11 cellular contexts compared by ENCODE assay signal in the genomic region with DNA sequence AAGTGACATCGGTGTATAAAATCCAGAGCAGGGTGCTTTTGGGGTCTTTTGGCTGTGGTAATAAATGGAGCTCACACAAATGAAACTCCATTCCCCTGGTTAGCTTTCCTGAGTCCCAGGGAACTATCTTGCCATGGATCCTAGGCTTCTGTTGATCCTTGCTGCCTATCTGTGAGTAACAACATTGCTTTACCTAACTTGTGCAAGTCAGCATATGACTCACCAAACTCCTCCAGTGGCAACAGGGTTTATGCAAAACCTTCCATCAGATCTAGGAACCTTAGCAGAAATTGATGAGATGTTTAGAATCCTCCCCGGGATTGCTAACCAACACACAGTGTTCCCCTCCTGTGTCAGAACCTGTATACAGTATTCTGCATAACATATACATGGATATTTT.
A peak's percentile ranks its signal among the peaks of the same experiment; 100 is the strongest.
DNase-seq lines count a peak whose midpoint lies in the region; ATAC-seq and TF ChIP-seq lines count a peak whose summit lies in the region.
"Had no signal": no experiment of that assay in that cellular context is flagged by ENCODE, and none has a peak within 500 bp of the region (broad histone marks: within the 10 kb centered on the region; RNA-seq: fewer than 3 reads in every experiment).

No MANE protein-coding gene starts in this region.

- ATAC-seq in RWPE2 (ENCODE audit: low read depth) (peak; percentile 98), GM18861 (IDR thresholded peaks at IDR 0.05; ENCODE audit: unreplicated experiment) (no peak)
- ATAC-seq: activated CD8-positive, alpha-beta T cell treated with anti-CD3 and anti-CD28 coated beads, Interleukin-2, amount 10 ng/mL, durations not matched to agents 7 days and 5 days had no signal

- DNase-seq in H4 (ENCODE audit: low spot score) (peak; percentile 11), RWPE2 (ENCODE audit: low spot score) (no peak), fibroblast of pulmonary artery (ENCODE audit: low read depth) (peak; percentile 66), skeletal muscle cell (ENCODE audit: low read depth) (peak; percentile 54), NCI-H1048 (lab: John Stamatoyannopoulos, UW) (no peak), COR-L47 (lab: John Stamatoyannopoulos, UW) (no peak)
- DNase-seq: activated CD8-positive, alpha-beta T cell treated with anti-CD3 and anti-CD28 coated beads, Interleukin-2, amount 10 ng/mL, durations not matched to agents 7 days and 5 days; Caco-2; Peyer's patch had no signal

- peaks cover 32% of the 10 kb centered on the region for H3K36me3 ChIP-seq in RWPE2 (ENCODE audit: low read depth)

- H3K4me1 ChIP-seq in RWPE2 (ENCODE audit: insufficient read depth, poor library complexity, severe bottlenecking), result no peaks in the 10 kb centered on the region
- H3K4me1 ChIP-seq: Peyer's patch had no signal

- TF ChIP-seq CTCF in RWPE2 (IDR thresholded peaks at IDR 0.05; ENCODE audit: poor library complexity, severe bottlenecking), result no peak
- TF ChIP-seq CTCF in fibroblast of pulmonary artery (IDR thresholded peaks at IDR 0.05; ENCODE audit: low read length, missing control alignments), result no peak

- H3K27me3 ChIP-seq in RWPE2 (ENCODE audit: insufficient read depth, poor library complexity, severe bottlenecking), result no peaks in the 10 kb centered on the region
- H3K27me3 ChIP-seq: neutrophil, Peyer's patch had no signal

- no peaks in the 10 kb centered on the region for H3K9me3 ChIP-seq in RWPE2 (ENCODE audit: severe bottlenecking)
- H3K9me3 ChIP-seq: Caco-2, neutrophil, Peyer's patch had no signal

- no peak overlapping the region for H3K4me3 ChIP-seq in RWPE2 (ENCODE audit: severe bottlenecking)
- no peak overlapping the region for H3K4me3 ChIP-seq in fibroblast of pulmonary artery (replicated peaks; ENCODE audit: low read depth, low read length)
- H3K4me3 ChIP-seq in skeletal muscle cell (ENCODE audit: low read depth, low read length), result no peak overlapping the region
- H3K4me3 ChIP-seq: Peyer's patch had no signal

- H3K27ac ChIP-seq in RWPE2 (ENCODE audit: poor library complexity, severe bottlenecking), result no peak overlapping the region
- H3K27ac ChIP-seq: neutrophil, Peyer's patch had no signal

Comparison
In these comparisons a context has a peak if more than half of its experiments do, and no peak if none do; other contexts are left out.
1. DNase-seq: peak in H4 (single experiment), fibroblast of pulmonary artery (single experiment) and skeletal muscle cell (single experiment); none in RWPE2 (single experiment), NCI-H1048 (single experiment) and COR-L47 (single experiment).